9 cellular contexts compared by ENCODE assay signal in genomic region chr3:53056442-53056841, GRCh38. TPM values are rescaled to one million over a fixed set of nuclear protein-coding genes. Genes with fewer than 3 reads are reported as not detected.
A peak's percentile ranks its signal among the peaks of the same experiment; 100 is the strongest.
DNase-seq lines count a peak whose midpoint lies in the region; ATAC-seq and TF ChIP-seq lines count a peak whose summit lies in the region.
"Had no signal": no experiment of that assay in that cellular context is flagged by ENCODE, and none has a peak within 500 bp of the region (broad histone marks: within the 10 kb centered on the region; RNA-seq: fewer than 3 reads in every experiment).

No MANE protein-coding gene starts in this region.

- WGBS in testis, 2 donors: 95% methylated on average over 2 of the region's 2 CpGs

- H3K27me3 ChIP-seq in testis: no peaks in the 10 kb centered on the region
- H3K27me3 ChIP-seq: pancreas had no signal

- in situ Hi-C loops in astrocyte of the cerebellum (cut with HindIII; ENCODE audit: low sequenced_read_pairs): no loop called here

- H3K9me3 ChIP-seq in testis: no peaks in the 10 kb centered on the region
- H3K9me3 ChIP-seq: pancreas had no signal

- no peaks in the 10 kb centered on the region for H3K4me1 ChIP-seq in testis

- TF ChIP-seq CTCF in GM10266 (IDR thresholded peaks at IDR 0.05; ENCODE audit: control insufficient read depth, insufficient read depth, low read depth, missing control alignments) (peak; percentile 14), astrocyte of the cerebellum (IDR thresholded peaks at IDR 0.05; ENCODE audit: low read depth, low read length, missing control alignments) (peak; percentile 18), testis (IDR thresholded peaks at IDR 0.05) (no peak)

- intact Hi-C loops in sciatic nerve (cut with DNase I) (no loop called here), testis (cut with DNase I; ENCODE audit: low total_unique reads) (no loop called here)

- no peak for ATAC-seq in sciatic nerve
- ATAC-seq: pancreas had no signal

- H3K4me3 ChIP-seq in astrocyte of the cerebellum (ENCODE audit: low read depth, low read length): no peak overlapping the region
- H3K4me3 ChIP-seq in testis: no peak overlapping the region
- H3K4me3 ChIP-seq: pancreas had no signal

- no peaks in the 10 kb centered on the region for H3K36me3 ChIP-seq in testis (ENCODE audit: low read depth, missing control alignments)
- H3K36me3 ChIP-seq: pancreas had no signal

- H3K27ac ChIP-seq in testis: no peak overlapping the region
- H3K27ac ChIP-seq: pancreas, RWPE1 had no signal

- TF ChIP-seq POLR2A in testis (IDR thresholded peaks at IDR 0.05): no peak

- DNase-seq in GM10266 (ENCODE audit: extremely low spot score) (peak; percentile 20), HuH-7 (ENCODE audit: low spot score) (peak; percentile 28), astrocyte of the cerebellum (ENCODE audit: low read depth) (no peak), myocyte (ENCODE audit: low read depth) (peak; percentile 23), sciatic nerve (ENCODE audit: low spot score) (no peak), testis (no peak)
- no peak for DNase-seq in stimulated activated naive CD4-positive, alpha-beta T cell treated with Interleukin-2 at 50 U/mL for 16 hours (lab: John Stamatoyannopoulos, UW)

RNA-seq across cellular contexts. Expression of gene SFMBT1, which starts 10.6 kb away (rescaled TPM):
- total RNA-seq in myocyte (4.8 and 8.1 TPM in 2 replicates), sciatic nerve (12.0 TPM), testis (100 to 1,000 TPM in 1 of 2 donors, 10 to 100 TPM in 1; 82.4 to 143 TPM)
- polyA plus RNA-seq in myocyte (2012): 4.7 TPM
- polyA plus RNA-seq in testis (ENCODE audit: insufficient read depth, low read depth, low replicate concordance): 158 TPM

Comparison
In these comparisons a context has a peak if more than half of its experiments do, and no peak if none do; other contexts are left out.
1. DNase-seq: peak in GM10266 (single experiment), HuH-7 (single experiment) and myocyte (single experiment); none in astrocyte of the cerebellum (single experiment), sciatic nerve (single experiment), stimulated activated naive CD4-positive, alpha-beta T cell treated with Interleukin-2 at 50 U/mL for 16 hours (single experiment) and testis (single experiment).
2. CTCF ChIP-seq: peak in GM10266 (single experiment) and astrocyte of the cerebellum (single experiment); none in testis (0 of 3).